In genomic region chr11:41051919-41052630, GRCh38 we compare ENCODE assay signal across 26 cellular contexts.
"Had no signal": no experiment of that assay in that cellular context is flagged by ENCODE, and none has a peak within 500 bp of the region (broad histone marks: within the 10 kb centered on the region; RNA-seq: fewer than 3 reads in every experiment).

No MANE protein-coding gene starts in this region.

- H3K27ac Mint-ChIP-seq: effector memory CD8-positive, alpha-beta T cell; naive thymus-derived CD4-positive, alpha-beta T cell; nephron; neural progenitor cell; progenitor cell of endocrine pancreas; stimulated activated naive CD8-positive, alpha-beta T cell treated with anti-CD3 and anti-CD28 coated beads, Interleukin-15, amount 100 ng/mL, for 72 hours had no signal

- H3K36me3 ChIP-seq: esophagus muscularis mucosa, left lung, neural progenitor cell, right lobe of liver, thyroid gland, vagina had no signal

- H3K79me2 ChIP-seq: parathyroid adenoma had no signal

- H3K4me3 Mint-ChIP-seq: effector memory CD8-positive, alpha-beta T cell; naive thymus-derived CD4-positive, alpha-beta T cell; nephron; neural progenitor cell; stimulated activated naive CD8-positive, alpha-beta T cell treated with anti-CD3 and anti-CD28 coated beads, Interleukin-15, amount 100 ng/mL, for 72 hours had no signal

- DNase-seq: dermis blood vessel endothelial cell; effector memory CD8-positive, alpha-beta T cell; foreskin melanocyte; hypothalamus; left cardiac atrium; left lung; mesendoderm; midbrain; naive thymus-derived CD4-positive, alpha-beta T cell; right lobe of liver; small intestine; stimulated activated CD4-positive, alpha-beta T cell treated with anti-CD3 and anti-CD28 coated beads, Interleukin-12 subunit alpha, Interleukin-12 subunit beta, amount 100 ng/mL, for 4 hours; stimulated activated CD4-positive, alpha-beta T cell treated with anti-CD3 and anti-CD28 coated beads, Interleukin-1b, Interleukin-23, amount 100 ng/mL, for 48 hours; stimulated activated CD4-positive, alpha-beta T cell treated with anti-CD3 and anti-CD28 coated beads, Interleukin-4, amount 100 ng/mL, for 1 hour; stimulated activated CD8-positive, alpha-beta memory T cell treated with anti-CD3 and anti-CD28 coated beads, Interleukin-4, amount 100 ng/mL, for 48 hours; stimulated activated naive CD4-positive, alpha-beta T cell; stimulated activated naive CD8-positive, alpha-beta T cell treated with anti-CD3 and anti-CD28 coated beads, Interleukin-15, amount 100 ng/mL, for 72 hours; thyroid gland; trophoblast cell had no signal

- H3K9me3 ChIP-seq: esophagus muscularis mucosa, left lung, right lobe of liver, thyroid gland, vagina had no signal

- H3K4me2 ChIP-seq: neural progenitor cell had no signal

- H3K9me3 Mint-ChIP-seq: nephron, neural progenitor cell had no signal

- H3K4me3 ChIP-seq: coronary artery, esophagus muscularis mucosa, left lung, neural progenitor cell, right lobe of liver, thyroid gland, vagina had no signal

- H3K4me1 ChIP-seq: esophagus muscularis mucosa, left lung, neural progenitor cell, parathyroid adenoma, right lobe of liver, thyroid gland, vagina had no signal

- H3K4me1 Mint-ChIP-seq: naive thymus-derived CD4-positive, alpha-beta T cell; nephron; neural progenitor cell; stimulated activated naive CD8-positive, alpha-beta T cell treated with anti-CD3 and anti-CD28 coated beads, Interleukin-15, amount 100 ng/mL, for 72 hours had no signal

- H3K27me3 ChIP-seq: esophagus muscularis mucosa, left lung, neural progenitor cell, thyroid gland, vagina had no signal

- H3K27ac ChIP-seq: coronary artery, esophagus muscularis mucosa, left lung, neural progenitor cell, parathyroid adenoma, right lobe of liver, thyroid gland, vagina had no signal

- H3K27me3 Mint-ChIP-seq: effector memory CD8-positive, alpha-beta T cell; naive thymus-derived CD4-positive, alpha-beta T cell; progenitor cell of endocrine pancreas; stimulated activated naive CD8-positive, alpha-beta T cell treated with anti-CD3 and anti-CD28 coated beads, Interleukin-15, amount 100 ng/mL, for 72 hours had no signal

- H3K9ac ChIP-seq: neural progenitor cell, parathyroid adenoma had no signal

- H3K36me3 Mint-ChIP-seq: naive thymus-derived CD4-positive, alpha-beta T cell; neural progenitor cell had no signal

- H2AFZ ChIP-seq: neural progenitor cell, parathyroid adenoma had no signal

- ATAC-seq: effector memory CD8-positive, alpha-beta T cell; left cardiac atrium; left lung; naive thymus-derived CD4-positive, alpha-beta T cell; right lobe of liver; stimulated activated naive CD8-positive, alpha-beta T cell treated with anti-CD3 and anti-CD28 coated beads, Interleukin-15, amount 100 ng/mL, for 72 hours had no signal
